ENCODE assay signal across 2 cellular contexts in genomic region chr1:110475358-110476027, GRCh38.
TF ChIP-seq lines count a peak whose summit lies in the region.

No MANE protein-coding gene starts in this region.

TF ChIP-seq in HEK293, 187 proteins besides CTCF, POLR2A, EP300 and RAD21:
- TF ChIP-seq ZFP69B (tag by site-specific recombination; IDR thresholded peaks at IDR 0.05) (peak; percentile 65; the same call in 1 of the 2 replicates), ZNF600 (tag by site-specific recombination; IDR thresholded peaks at IDR 0.05) (0 out of 2 replicates have a peak, but pooled peaks have one; percentile 15), ZNF692 (tag by site-specific recombination; IDR thresholded peaks at IDR 0.05) (peak; percentile 79; the same call in 1 of the 2 replicates), ZNF302 (tag by site-specific recombination; IDR thresholded peaks at IDR 0.05; ENCODE audit: low read depth) (no peak)

TF ChIP-seq in H1, 55 proteins besides CTCF, POLR2A, EP300 and RAD21:
- no peak for TF ChIP-seq SIRT6 (IDR thresholded peaks at IDR 0.05; ENCODE audit: low read length)
- TF ChIP-seq HDAC2 (IDR thresholded peaks at IDR 0.05; ENCODE audit: borderline replicate concordance in 1 of 2, low read depth in 2 of 2, low read length in 2 of 2), result no peak
- no peak for TF ChIP-seq BRCA1 (IDR thresholded peaks at IDR 0.05; ENCODE audit: low read depth, low read length)
- TF ChIP-seq JUND (IDR thresholded peaks at IDR 0.05; ENCODE audit: low read length), result no peak
- no peak for TF ChIP-seq GTF2F1 (IDR thresholded peaks at IDR 0.05; ENCODE audit: borderline replicate concordance, low read depth, low read length)
- TF ChIP-seq EGR1 (IDR thresholded peaks at IDR 0.05; ENCODE audit: borderline replicate concordance, low read depth, low read length), result no peak
- TF ChIP-seq MAFK (IDR thresholded peaks at IDR 0.05; ENCODE audit: low read depth, low read length), result no peak
- TF ChIP-seq YY1 (IDR thresholded peaks at IDR 0.05; ENCODE audit: low read depth, low read length), result no peak
- no peak for TF ChIP-seq ASH2L (IDR thresholded peaks at IDR 0.05; ENCODE audit: low read length)
- no peak for TF ChIP-seq RFX5 (IDR thresholded peaks at IDR 0.05; ENCODE audit: borderline replicate concordance, low read depth, low read length)
- no peak for TF ChIP-seq ATF3 (IDR thresholded peaks at IDR 0.05; ENCODE audit: insufficient read depth, low read depth, low read length)
- TF ChIP-seq USF2 (IDR thresholded peaks at IDR 0.05; ENCODE audit: low read length), result no peak
- TF ChIP-seq CHD1 (IDR thresholded peaks at IDR 0.05; ENCODE audit: low read depth, low read length), result no peak
- TF ChIP-seq SIX5 (IDR thresholded peaks at IDR 0.05; ENCODE audit: low read depth, low read length), result no peak
TF ChIP-seq in H1: peak in this region for 0.
